Comparison of ENCODE assay signal across 10 cellular contexts in the genomic region with DNA sequence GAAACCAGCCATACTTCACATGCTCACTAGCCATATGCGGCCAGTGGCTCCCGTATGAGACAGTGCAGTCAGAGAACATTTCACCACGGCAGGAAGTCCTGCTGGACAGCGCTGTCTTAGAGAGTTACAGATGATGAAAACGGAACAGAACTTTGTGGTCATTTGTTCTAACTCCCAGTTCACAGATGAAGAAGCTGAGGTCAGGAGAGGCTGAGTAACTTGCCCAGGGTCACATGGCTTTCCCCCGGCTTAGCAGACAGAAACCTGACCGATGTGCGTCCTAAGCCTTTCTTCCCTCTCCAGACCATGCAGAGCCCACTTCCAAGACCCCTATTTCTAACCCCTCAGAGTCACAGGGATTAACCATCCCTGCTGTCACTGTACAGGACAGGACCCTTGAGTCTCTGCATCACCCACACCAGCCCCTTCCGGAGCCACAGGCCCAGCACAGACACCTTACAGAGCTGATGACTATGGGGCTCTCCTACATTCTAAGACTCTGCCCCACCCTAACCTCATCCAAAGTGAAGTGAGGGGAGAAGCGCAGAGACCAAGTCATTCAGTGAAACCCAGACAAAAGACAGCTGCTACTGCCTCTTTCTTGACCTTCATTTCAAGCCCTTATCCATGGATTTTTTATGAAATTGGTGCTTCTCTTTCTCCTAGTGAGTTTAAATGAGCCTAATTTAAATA.
DNase-seq lines count a peak whose midpoint lies in the region; ATAC-seq and TF ChIP-seq lines count a peak whose summit lies in the region.
"Had no signal": no experiment of that assay in that cellular context is flagged by ENCODE, and none has a peak within 500 bp of the region (broad histone marks: within the 10 kb centered on the region; RNA-seq: fewer than 3 reads in every experiment).

No MANE protein-coding gene starts in this region.

- WGBS in neuronal stem cell (ENCODE audit: extremely low coverage in 2 of 2, insufficient read length in 2 of 2, insufficient replicate concordance in 1 of 2), 2 donors = no CpG with 5 or more reads among the region's 10 CpGs
- 82 to 87% methylated on average over 10 of the region's 10 CpGs for WGBS in aorta, 2 donors

- H3K9me3 ChIP-seq in mucosa of descending colon (no peaks in the 10 kb centered on the region), neuronal stem cell (replicated peaks in 1 of 2; ENCODE audit: control insufficient read depth in 2 of 2, insufficient read depth in 1 of 2, low read depth in 1 of 2, low read length in 2 of 2) (no peaks in the 10 kb centered on the region), aorta (ENCODE audit: control insufficient read depth, low read length) (no peaks in the 10 kb centered on the region)

- H2BK12ac ChIP-seq in neuronal stem cell (ENCODE audit: low read length) = no peak overlapping the region

- no peaks in the 10 kb centered on the region for H3K79me1 ChIP-seq in neuronal stem cell (ENCODE audit: low read depth, low read length)

- no peaks in the 10 kb centered on the region for H3F3A ChIP-seq in GM23338 (replicated peaks; ENCODE audit: low read depth)

- H3K27me3 Mint-ChIP-seq in GM23338 (ENCODE audit: insufficient read depth, low read depth, poor library complexity) = peaks cover 15% of the 10 kb centered on the region

- peak overlapping the region; percentile 3; the same call in 1 of the 2 replicates for H2AFZ ChIP-seq in GM23338
- no peak overlapping the region for H2AFZ ChIP-seq in neuronal stem cell (ENCODE audit: low read length)

- H3K27me3 ChIP-seq in GM23338 (ENCODE audit: insufficient read depth) = no peaks in the 10 kb centered on the region
- H3K27me3 ChIP-seq in neuronal stem cell (ENCODE audit: control insufficient read depth in 3 of 3, insufficient read depth in 3 of 3, low read depth in 1 of 3, low read length in 3 of 3) = no peaks in the 10 kb centered on the region
- no peaks in the 10 kb centered on the region for H3K27me3 ChIP-seq in aorta (ENCODE audit: control insufficient read depth in 1 of 2, insufficient read depth in 2 of 2, low read length in 1 of 2)

- H3K36me3 ChIP-seq in GM23338 (ENCODE audit: insufficient read depth) = no peaks in the 10 kb centered on the region
- no peaks in the 10 kb centered on the region for H3K36me3 ChIP-seq in mucosa of descending colon (ENCODE audit: low read depth)
- no peaks in the 10 kb centered on the region for H3K36me3 ChIP-seq in neuronal stem cell (replicated peaks in 1 of 2; ENCODE audit: control insufficient read depth in 2 of 2, insufficient read depth in 2 of 2, low read length in 2 of 2)
- peaks cover 3 to 11% of the 10 kb centered on the region in 2 donors for H3K36me3 ChIP-seq in aorta (ENCODE audit: control insufficient read depth in 1 of 2, insufficient read depth in 2 of 2, low read length in 1 of 2)

- TF ChIP-seq CTCF in GM23338 (conservative IDR thresholded peaks at IDR 0.05; ENCODE audit: low read depth in 2 of 2) = no peak
- TF ChIP-seq CTCF in mucosa of descending colon (IDR thresholded peaks at IDR 0.05) = no peak

- no peak overlapping the region for H2BK15ac ChIP-seq in neuronal stem cell (ENCODE audit: low read length)

- H3K27ac ChIP-seq in GM23338 (ENCODE audit: low read depth) (no peak overlapping the region; the same call in 1 of the 2 replicates), neuronal stem cell (replicated peaks; ENCODE audit: low read length) (no peak overlapping the region), substantia nigra (ENCODE audit: low read depth, low read length, poor library complexity, severe bottlenecking) (no peak overlapping the region), aorta (ENCODE audit: low read depth in 1 of 2, low read length in 2 of 2) (no peak overlapping the region)
- H3K27ac ChIP-seq: epithelial cell of prostate had no signal

- H3K36me3 Mint-ChIP-seq in GM23338 (ENCODE audit: low read depth) = no peaks in the 10 kb centered on the region; the same call in 2 of the 3 replicates

- H3K14ac ChIP-seq in neuronal stem cell (ENCODE audit: low read length) = no peak overlapping the region

- H3K9ac ChIP-seq in neuronal stem cell (ENCODE audit: low read depth, low read length, poor library complexity) = no peak overlapping the region

- H3K4me3 ChIP-seq in GM23338 = no peak overlapping the region
- no peak overlapping the region for H3K4me3 ChIP-seq in mucosa of descending colon
- no peak overlapping the region for H3K4me3 ChIP-seq in neuronal stem cell (ENCODE audit: low read length in 2 of 2)
- H3K4me3 ChIP-seq in aorta (ENCODE audit: low read length in 2 of 2) = no peak overlapping the region

- no peak overlapping the region for H2BK5ac ChIP-seq in neuronal stem cell (ENCODE audit: low read length)

- H3K79me2 ChIP-seq in GM23338 (replicated peaks; ENCODE audit: insufficient read depth) = no peaks in the 10 kb centered on the region

- DNase-seq in GM23338 (ENCODE audit: low spot score) (no peak), mucosa of descending colon (no peak), neuronal stem cell (ENCODE audit: low spot score) (no peak), substantia nigra (lab: John Stamatoyannopoulos, UW) (no peak), aorta (no peak), germinal center (ENCODE audit: low spot score) (no peak)
- DNase-seq: NCI-H510A treated with DMSO at 0.1 percent for 48 hours had no signal

- H3K23ac ChIP-seq in neuronal stem cell (ENCODE audit: low read depth, low read length, poor library complexity) = no peak overlapping the region

- intact Hi-C loops in mucosa of descending colon (cut with DNase I, micrococcal nuclease) (no loop called here), aorta (cut with DNase I) (no loop called here)

- H3K27ac Mint-ChIP-seq in GM23338 = no peak overlapping the region; the same call in none of the 2 replicates

- H3K4me2 ChIP-seq in GM23338 (no peak overlapping the region), neuronal stem cell (ENCODE audit: insufficient read depth, low read length, poor library complexity, severe bottlenecking) (no peak overlapping the region)

- H2BK120ac ChIP-seq in neuronal stem cell (ENCODE audit: low read depth, low read length) = no peak overlapping the region

- H3K4me1 Mint-ChIP-seq in GM23338 = peaks cover 54% of the 10 kb centered on the region

- H3K18ac ChIP-seq in neuronal stem cell (ENCODE audit: low read length) = no peak overlapping the region

- H4K91ac ChIP-seq in neuronal stem cell (ENCODE audit: low read depth, low read length, poor library complexity) = no peak overlapping the region

- H2AK5ac ChIP-seq in neuronal stem cell (ENCODE audit: low read depth, low read length) = no peak overlapping the region

- H4K8ac ChIP-seq in neuronal stem cell (ENCODE audit: low read depth, low read length) = no peak overlapping the region

- ATAC-seq in GM18907 (IDR thresholded peaks at IDR 0.05; ENCODE audit: unreplicated experiment) = peak; percentile 74
- ATAC-seq in GM23338 = no peak
- peak; percentile 82 for ATAC-seq in HG03565 (IDR thresholded peaks at IDR 0.05; ENCODE audit: unreplicated experiment)
- ATAC-seq in mucosa of descending colon = peak; percentile 31
- no peak for ATAC-seq in aorta (ENCODE audit: low FRiP score)

- H3K4me3 Mint-ChIP-seq in GM23338 = no peak overlapping the region

- H3K9me2 ChIP-seq in GM23338 (ENCODE audit: insufficient read depth) = no peaks in the 10 kb centered on the region

- H3K4ac ChIP-seq in neuronal stem cell (ENCODE audit: low read length) = no peak overlapping the region

- no peaks in the 10 kb centered on the region for H4K20me1 ChIP-seq in GM23338 (replicated peaks; ENCODE audit: insufficient read depth)

- no peaks in the 10 kb centered on the region for H3K9me3 Mint-ChIP-seq in GM23338

- H3K4me1 ChIP-seq in GM23338 (ENCODE audit: insufficient read depth) (peaks cover 30% of the 10 kb centered on the region), mucosa of descending colon (ENCODE audit: low read depth) (no peaks in the 10 kb centered on the region), neuronal stem cell (ENCODE audit: control insufficient read depth in 2 of 2, insufficient read depth in 1 of 2, low read depth in 1 of 2, low read length in 2 of 2) (peaks cover 2 to 16% of the 10 kb centered on the region in 2 donors), aorta (ENCODE audit: control insufficient read depth in 1 of 2, insufficient read depth in 2 of 2, low read length in 2 of 2) (no peaks in the 10 kb centered on the region)

TF ChIP-seq in GM23338, 12 proteins besides CTCF, POLR2A, EP300 and RAD21:
- TF ChIP-seq, protein P1, sequence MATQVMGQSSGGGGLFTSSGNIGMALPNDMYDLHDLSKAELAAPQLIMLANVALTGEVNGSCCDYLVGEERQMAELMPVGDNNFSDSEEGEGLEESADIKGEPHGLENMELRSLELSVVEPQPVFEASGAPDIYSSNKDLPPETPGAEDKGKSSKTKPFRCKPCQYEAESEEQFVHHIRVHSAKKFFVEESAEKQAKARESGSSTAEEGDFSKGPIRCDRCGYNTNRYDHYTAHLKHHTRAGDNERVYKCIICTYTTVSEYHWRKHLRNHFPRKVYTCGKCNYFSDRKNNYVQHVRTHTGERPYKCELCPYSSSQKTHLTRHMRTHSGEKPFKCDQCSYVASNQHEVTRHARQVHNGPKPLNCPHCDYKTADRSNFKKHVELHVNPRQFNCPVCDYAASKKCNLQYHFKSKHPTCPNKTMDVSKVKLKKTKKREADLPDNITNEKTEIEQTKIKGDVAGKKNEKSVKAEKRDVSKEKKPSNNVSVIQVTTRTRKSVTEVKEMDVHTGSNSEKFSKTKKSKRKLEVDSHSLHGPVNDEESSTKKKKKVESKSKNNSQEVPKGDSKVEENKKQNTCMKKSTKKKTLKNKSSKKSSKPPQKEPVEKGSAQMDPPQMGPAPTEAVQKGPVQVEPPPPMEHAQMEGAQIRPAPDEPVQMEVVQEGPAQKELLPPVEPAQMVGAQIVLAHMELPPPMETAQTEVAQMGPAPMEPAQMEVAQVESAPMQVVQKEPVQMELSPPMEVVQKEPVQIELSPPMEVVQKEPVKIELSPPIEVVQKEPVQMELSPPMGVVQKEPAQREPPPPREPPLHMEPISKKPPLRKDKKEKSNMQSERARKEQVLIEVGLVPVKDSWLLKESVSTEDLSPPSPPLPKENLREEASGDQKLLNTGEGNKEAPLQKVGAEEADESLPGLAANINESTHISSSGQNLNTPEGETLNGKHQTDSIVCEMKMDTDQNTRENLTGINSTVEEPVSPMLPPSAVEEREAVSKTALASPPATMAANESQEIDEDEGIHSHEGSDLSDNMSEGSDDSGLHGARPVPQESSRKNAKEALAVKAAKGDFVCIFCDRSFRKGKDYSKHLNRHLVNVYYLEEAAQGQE (IDR thresholded peaks at IDR 0.05; ENCODE audit: unreplicated experiment) = peak; percentile 43
- no peak for TF ChIP-seq NANOG (IDR thresholded peaks at IDR 0.05; ENCODE audit: borderline replicate concordance)

Comparison
In these comparisons a context has a peak if more than half of its experiments do, and no peak if none do; other contexts are left out.
1. ATAC-seq: peak in GM18907 (single experiment), HG03565 (single experiment) and mucosa of descending colon (single experiment); none in GM23338 (single experiment) and aorta (single experiment).